ENCODE assay signal across 12 cellular contexts in the genomic region with DNA sequence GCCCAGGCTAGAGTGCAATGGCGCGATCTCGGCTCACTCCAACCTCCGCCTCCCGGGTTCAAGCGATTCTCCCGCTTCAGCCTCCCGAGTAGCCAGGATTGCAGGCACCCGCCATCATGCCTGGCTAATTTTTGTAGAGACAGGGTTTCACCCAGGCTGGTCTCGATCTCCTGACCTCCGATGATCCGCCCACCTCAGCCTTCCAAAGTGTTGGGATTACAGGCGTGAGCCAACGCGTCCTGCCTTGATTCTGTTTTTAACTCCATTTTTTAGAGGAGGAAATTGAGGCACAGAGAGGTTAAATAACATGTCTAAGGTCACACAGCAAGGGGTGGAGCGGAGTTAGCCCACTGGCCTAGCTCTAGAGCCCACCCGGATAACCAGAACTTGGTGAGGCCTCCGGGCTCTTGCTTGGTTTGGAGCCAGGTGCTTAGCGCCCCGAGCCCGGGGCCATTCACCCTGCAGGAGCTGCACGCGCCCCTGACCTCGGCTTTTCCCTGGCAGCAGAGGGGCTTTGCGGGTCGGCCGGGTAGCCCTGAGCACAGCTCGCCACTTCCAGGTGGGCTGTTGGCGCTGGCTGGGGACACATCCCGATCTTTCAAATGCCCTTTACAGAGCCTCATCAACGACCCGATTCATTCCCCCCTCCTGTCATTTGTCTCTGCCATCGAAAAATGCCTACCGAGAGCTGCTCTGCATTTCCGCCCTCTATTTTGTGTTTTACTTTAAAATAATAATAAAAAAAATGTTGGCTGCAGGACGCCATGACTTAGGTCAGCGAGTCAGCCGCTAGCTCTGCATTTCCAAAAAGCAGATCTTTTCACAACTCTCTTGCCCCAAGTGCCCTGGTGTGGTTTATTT. TPM values are rescaled to one million over a fixed set of nuclear protein-coding genes. Genes with fewer than 3 reads are reported as not detected.
A peak's percentile ranks its signal among the peaks of the same experiment; 100 is the strongest.
DNase-seq lines count a peak whose midpoint lies in the region; ATAC-seq, FAIRE-seq and TF ChIP-seq lines count a peak whose summit lies in the region.
"Had no signal": no experiment of that assay in that cellular context is flagged by ENCODE, and none has a peak within 500 bp of the region (broad histone marks: within the 10 kb centered on the region; RNA-seq: fewer than 3 reads in every experiment).

No MANE protein-coding gene starts in this region.

- H2AFZ ChIP-seq in K562 (ENCODE audit: low read depth, low read length): 0 out of 2 replicates have a peak overlapping the region, but pooled peaks have one; percentile 4
- peak overlapping the region; percentile 50 for H2AFZ ChIP-seq in smooth muscle cell (ENCODE audit: low read depth)

- intact Hi-C loops in K562 (cut with micrococcal nuclease) (no loop called here), left colon (cut with DNase I, micrococcal nuclease) (no loop called here)

- no peak for TF ChIP-seq RAD21 in K562 (CRISPR knock-in tag; conservative IDR thresholded peaks at IDR 0.05 in 1 of 2, IDR thresholded peaks at IDR 0.05 in 1 of 2)

- TF ChIP-seq CTCF in K562 (IDR thresholded peaks at IDR 0.05 in 2 of 3, conservative IDR thresholded peaks at IDR 0.05 in 1 of 3; ENCODE audit: insufficient read depth in 2 of 3, low read depth in 1 of 3, low read length in 3 of 3): no peak
- no peak for TF ChIP-seq CTCF in smooth muscle cell (IDR thresholded peaks at IDR 0.05; ENCODE audit: borderline replicate concordance, insufficient read depth, poor library complexity, severe bottlenecking)

- no TSS peak for BruUV-seq in K562 (replicated peaks; lab: Mats Ljungman, UMichigan)

- POLR2A ChIA-PET in K562 (lab: Yijun Ruan, JAX): interaction anchor here (0.8 to 1.7 kb wide), 6 partner anchors 9 to 124 kb away, joined by 3 to 6 read pairs (median 4); no protein-coding TSS in a partner anchor

- FAIRE-seq in K562 (lab: Jason Lieb, UNC): no peak
- FAIRE-seq: GM18507 had no signal

- TF ChIP-seq EP300 in K562 (IDR thresholded peaks at IDR 0.05; ENCODE audit: low read length): no peak

- ATAC-seq in K562 (no peak), left colon (peak; percentile 7), GM18505 (IDR thresholded peaks at IDR 0.05; ENCODE audit: unreplicated experiment) (no peak)

- H3K9ac ChIP-seq in HUES6 (ENCODE audit: low read length): no peak overlapping the region
- 0 out of 4 replicates have a peak overlapping the region, but pooled peaks of 1 of the 2 experiments have one; percentile 21 for H3K9ac ChIP-seq in K562 (ENCODE audit: insufficient read depth in 1 of 2, low read depth in 2 of 2, low read length in 2 of 2)
- H3K9ac ChIP-seq in smooth muscle cell (ENCODE audit: low read depth): no peak overlapping the region

- no peaks in the 10 kb centered on the region for H3F3A ChIP-seq in smooth muscle cell (ENCODE audit: low read depth)

- H3K4me1 ChIP-seq in HUES6 (ENCODE audit: control insufficient read depth, insufficient read depth, low read length) (peaks cover 46% of the 10 kb centered on the region), K562 (replicated peaks in 1 of 2; ENCODE audit: control insufficient read depth in 2 of 2, insufficient read depth in 2 of 2, low read length in 2 of 2) (peaks cover 0 to 17% of the 10 kb centered on the region in 2 experiments; a peak in 2 of 5 replicates), smooth muscle cell (ENCODE audit: low read depth) (peaks cover 44% of the 10 kb centered on the region)

- no peaks in the 10 kb centered on the region for H3K79me2 ChIP-seq in K562 (ENCODE audit: control insufficient read depth, insufficient read depth, low read length)
- H3K79me2 ChIP-seq in smooth muscle cell (ENCODE audit: low read depth): no peaks in the 10 kb centered on the region

- no peaks in the 10 kb centered on the region for H3K9me1 ChIP-seq in K562 (ENCODE audit: control insufficient read depth, insufficient read depth, low read length)

- in situ Hi-C loops in K562 (cut with MboI): no loop called here

- DNase-seq in K562 (ENCODE audit: extremely low read depth in 1 of 4, low spot score in 3 of 4) (no peak), left colon (no peak), smooth muscle cell (lab: John Stamatoyannopoulos, UW; ENCODE audit: unreplicated experiment) (no peak), NCI-H2227 treated with DMSO at 0.1 percent for 48 hours (lab: John Stamatoyannopoulos, UW) (no peak), cerebellum (ENCODE audit: low spot score) (no peak)
- DNase-seq: activated CD4-positive, alpha-beta T cell treated with anti-CD3 and anti-CD28 coated beads, Interleukin-2, amount 50 U/mL, for 1 hour had no signal

- H3K9me3 ChIP-seq in HUES6 (ENCODE audit: control insufficient read depth, insufficient read depth, low read depth, low read length) (no peaks in the 10 kb centered on the region), K562 (replicated peaks; ENCODE audit: control insufficient read depth, insufficient read depth, low read depth, low read length) (no peaks in the 10 kb centered on the region), smooth muscle cell (replicated peaks; ENCODE audit: low read depth) (no peaks in the 10 kb centered on the region)
- H3K9me3 ChIP-seq: breast epithelium had no signal

- 13% methylated on average over 38 of the region's 38 CpGs for WGBS in K562 (ENCODE audit: insufficient coverage, low coverage, missing lambda C conversion rate)
- 8% methylated on average over 38 of the region's 38 CpGs for whole genome bisulfite sequencing in smooth muscle cell (ENCODE audit: low lambda C conversion rate)

- H3K36me3 ChIP-seq in HUES6 (ENCODE audit: control insufficient read depth, insufficient read depth, low read length) (no peaks in the 10 kb centered on the region), K562 (ENCODE audit: control insufficient read depth, insufficient read depth, low read length) (no peaks in the 10 kb centered on the region), smooth muscle cell (ENCODE audit: low read depth) (no peaks in the 10 kb centered on the region)
- H3K36me3 ChIP-seq: breast epithelium had no signal

- peak overlapping the region; percentile 44 for H3K4me3 ChIP-seq in HUES6 (ENCODE audit: low read depth, low read length)
- H3K4me3 ChIP-seq in K562: no peak overlapping the region
- H3K4me3 ChIP-seq in smooth muscle cell: peak overlapping the region; percentile 53

- H3K4me2 ChIP-seq in K562 (ENCODE audit: insufficient read depth, low read length): peak overlapping the region; percentile 22; the same call in 1 of the 2 replicates
- H3K4me2 ChIP-seq in smooth muscle cell: peak overlapping the region; percentile 91

- H3K27ac ChIP-seq in HUES6 (ENCODE audit: low read depth, low read length) (no peak overlapping the region), K562 (ENCODE audit: extremely low read depth, low read depth, low read length) (no peak overlapping the region), smooth muscle cell (ENCODE audit: low read depth) (no peak overlapping the region)
- H3K27ac ChIP-seq: breast epithelium had no signal

- CTCF ChIA-PET in K562 (lab: Yijun Ruan, JAX; ENCODE audit: low intra/inter-chr PET ratio): no interaction called here

- H3K27me3 ChIP-seq in HUES6 (ENCODE audit: control insufficient read depth, insufficient read depth, low read length): peaks cover 100% of the 10 kb centered on the region
- H3K27me3 ChIP-seq in K562 (ENCODE audit: control insufficient read depth in 2 of 2, insufficient read depth in 2 of 2, low read length in 2 of 2): peaks cover 57 to 83% of the 10 kb centered on the region in 2 experiments
- H3K27me3 ChIP-seq in smooth muscle cell (ENCODE audit: low read depth): peaks cover 100% of the 10 kb centered on the region

- H4K20me1 ChIP-seq in K562 (replicated peaks; ENCODE audit: control insufficient read depth, insufficient read depth, low read length) (peaks cover 7% of the 10 kb centered on the region), smooth muscle cell (ENCODE audit: low read depth) (no peaks in the 10 kb centered on the region)

- no peak for TF ChIP-seq POLR2A in K562 (conservative IDR thresholded peaks at IDR 0.05)
- no peak for TF ChIP-seq POLR2A in GM18505 (IDR thresholded peaks at IDR 0.05; ENCODE audit: borderline replicate concordance, extremely low read depth, insufficient read depth, insufficient read length)

TF ChIP-seq in K562, 482 proteins besides CTCF, POLR2A, EP300 and RAD21:
- TF ChIP-seq KHSRP (IDR thresholded peaks at IDR 0.05) (no peak), ZFP36 (IDR thresholded peaks at IDR 0.05; ENCODE audit: low read depth, low read length, partially characterized antibody) (peak; percentile 63), POLR2AphosphoS5 (IDR thresholded peaks at IDR 0.05; ENCODE audit: control insufficient read depth, insufficient read depth, low read depth, low read length) (no peak), BCOR (IDR thresholded peaks at IDR 0.05) (0 out of 2 replicates have a peak, but pooled peaks have one; percentile 22)
TF ChIP-seq in K562: peak in this region for 2.

RNA-seq across cellular contexts. Expression of gene SIM2, which starts 11.2 kb away (rescaled TPM):
- not detected in 2 replicates for total RNA-seq in K562 (2011; cell fraction: chromatin; rRNA removed; ENCODE audit: low replicate concordance)
- total RNA-seq in K562 (2011; cell fraction: nucleolus; rRNA removed): not detected in 2 replicates
- not detected in 2 replicates for total RNA-seq in K562 (2011; cell fraction: nucleoplasm; rRNA removed)
- total RNA-seq in K562 (2014; rRNA removed): not detected in 2 replicates
- total RNA-seq in K562 (2014; rRNA removed; fragmentation: Illumina TruSeq; extraction: Trizol): not detected in 2 replicates
- not detected in 2 replicates for total RNA-seq in K562 (2015; rRNA removed; fragmentation: Illumina TruSeq; extraction: Trizol)
- 0.11 TPM in 2 replicates for total RNA-seq in K562 (2021)
- not detected in 2 replicates for polyA plus RNA-seq in K562 (2011; rRNA removed)
- not detected in 2 replicates for polyA plus RNA-seq in K562 (2011; cell fraction: cytosol; rRNA removed)
- not detected in 2 replicates for polyA plus RNA-seq in K562 (2011; cell fraction: nucleus; rRNA removed)
- 0.14 and 0.35 TPM in 2 replicates for polyA plus RNA-seq in K562 (2012)
- polyA plus RNA-seq in K562 (2014; fragmentation: Illumina TruSeq; extraction: Trizol): not detected in 2 replicates
- polyA plus RNA-seq in K562 (2014; fragmentation: Nextera tagmentation; extraction: Ambion mirVana): under 1 TPM; 0.07 to 0.08 TPM
- polyA plus RNA-seq in K562 (2014; rRNA removed): not detected in 2 replicates
- not detected in 2 replicates for polyA minus RNA-seq in K562 (2011; rRNA and poly(A)+ RNA removed)
- not detected in 2 replicates for polyA minus RNA-seq in K562 (2011; cell fraction: cytosol; rRNA and poly(A)+ RNA removed)
- polyA minus RNA-seq in K562 (2011; cell fraction: nucleus; rRNA and poly(A)+ RNA removed): not detected in 2 replicates
- under 1 TPM in 1 of 2 donors, not detected in 1; 0.34 TPM for total RNA-seq in left colon
- not detected in 2 replicates for total RNA-seq in smooth muscle cell
- 0.25 and 0.43 TPM in 2 replicates for polyA plus RNA-seq in smooth muscle cell
- total RNA-seq in cerebellum: not detected
- total RNA-seq: right cardiac atrium, subcutaneous adipose tissue had no signal
- polyA plus RNA-seq: right cardiac atrium had no signal
